Comparison of ENCODE assay signal across 10 cellular contexts in the genomic region with DNA sequence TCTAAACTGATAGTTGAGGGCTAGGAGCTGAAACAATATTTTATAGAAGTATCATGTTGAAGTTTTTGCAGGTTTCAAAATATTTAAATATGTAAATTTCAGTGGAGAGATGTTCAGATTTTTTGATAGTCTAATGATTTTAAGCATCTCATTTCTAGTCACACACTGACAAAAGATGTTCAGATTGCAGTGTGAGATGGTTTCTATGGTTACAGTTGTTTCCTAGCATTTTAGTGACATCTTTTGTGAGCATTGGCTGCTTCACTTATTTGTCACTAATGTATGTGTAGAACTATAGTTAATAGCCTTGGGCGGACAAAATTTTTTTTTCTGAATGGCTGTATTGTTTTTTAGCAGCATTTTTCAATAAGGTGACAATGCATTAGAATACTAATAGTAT.
"Had no signal": no experiment of that assay in that cellular context is flagged by ENCODE, and none has a peak within 500 bp of the region (broad histone marks: within the 10 kb centered on the region; RNA-seq: fewer than 3 reads in every experiment).

No MANE protein-coding gene starts in this region.

- H3K27me3 Mint-ChIP-seq: activated naive CD8-positive, alpha-beta T cell treated with anti-CD3 and anti-CD28 coated beads, Interleukin-2, amount 50 U/mL, for 24 hours had no signal

- H3K27ac ChIP-seq: cardiac muscle cell, tibial artery had no signal

- H3K4me3 ChIP-seq: cardiac muscle cell, tibial artery had no signal

- FAIRE-seq: astrocyte, colon had no signal

- H3K4me3 Mint-ChIP-seq: activated naive CD8-positive, alpha-beta T cell treated with anti-CD3 and anti-CD28 coated beads, Interleukin-2, amount 50 U/mL, for 24 hours; activated T-helper 1 cell treated with anti-CD3 and anti-CD28 coated beads, Interleukin-12 subunit alpha, Interleukin-12 subunit beta, Interleukin-2, Interleukin-4 antibody, amounts not matched to agents 30 ng/mL and 10 ng/mL and 1 ng/mL, durations not matched to agents 14 hours and 24 hours and 36 hours; nephron progenitor cell had no signal

- H3K4me1 ChIP-seq: tibial artery had no signal

- H3K36me3 ChIP-seq: cardiac muscle cell, tibial artery had no signal

- H3K27me3 ChIP-seq: cardiac muscle cell, tibial artery had no signal

- ATAC-seq: activated naive CD8-positive, alpha-beta T cell treated with anti-CD3 and anti-CD28 coated beads, Interleukin-2, amount 50 U/mL, for 24 hours had no signal

- H3K27ac Mint-ChIP-seq: activated naive CD8-positive, alpha-beta T cell treated with anti-CD3 and anti-CD28 coated beads, Interleukin-2, amount 50 U/mL, for 24 hours; activated T-helper 1 cell treated with anti-CD3 and anti-CD28 coated beads, Interleukin-12 subunit alpha, Interleukin-12 subunit beta, Interleukin-2, Interleukin-4 antibody, amounts not matched to agents 30 ng/mL and 10 ng/mL and 1 ng/mL, durations not matched to agents 14 hours and 24 hours and 36 hours; nephron progenitor cell had no signal

- H3K9me3 Mint-ChIP-seq: activated naive CD8-positive, alpha-beta T cell treated with anti-CD3 and anti-CD28 coated beads, Interleukin-2, amount 50 U/mL, for 24 hours; activated T-helper 1 cell treated with anti-CD3 and anti-CD28 coated beads, Interleukin-12 subunit alpha, Interleukin-12 subunit beta, Interleukin-2, Interleukin-4 antibody, amounts not matched to agents 30 ng/mL and 10 ng/mL and 1 ng/mL, durations not matched to agents 14 hours and 24 hours and 36 hours; nephron progenitor cell had no signal

- DNase-seq: activated CD4-positive, alpha-beta T cell treated with anti-CD3 and anti-CD28 coated beads for 48 hours; activated naive CD4-positive, alpha-beta T cell treated with Interleukin-2 at 50 U/mL for 16 hours; activated naive CD8-positive, alpha-beta T cell treated with anti-CD3 and anti-CD28 coated beads, Interleukin-2, amount 50 U/mL, for 24 hours; effector CD4-positive, alpha-beta T cell; nephron progenitor cell; tibial artery had no signal

- H3K9me3 ChIP-seq: tibial artery had no signal

- H3K4me1 Mint-ChIP-seq: activated naive CD8-positive, alpha-beta T cell treated with anti-CD3 and anti-CD28 coated beads, Interleukin-2, amount 50 U/mL, for 24 hours had no signal
